Comparison of ENCODE assay signal across 27 cellular contexts in genomic region chr7:98395951-98396350, GRCh38.
"Had no signal": no experiment of that assay in that cellular context is flagged by ENCODE, and none has a peak within 500 bp of the region (broad histone marks: within the 10 kb centered on the region; RNA-seq: fewer than 3 reads in every experiment).

No MANE protein-coding gene starts in this region.

- H3K9me3 Mint-ChIP-seq: effector memory CD8-positive, alpha-beta T cell; memory B cell; mesothelial cell of epicardium; natural killer cell treated with Interleukin-12 subunit alpha and Interleukin-12 subunit beta and Interleukin-15 and Interleukin-18, amount 100 ng/mL, for 72 hours; neural crest cell; stimulated activated effector memory CD8-positive, alpha-beta T cell treated with anti-CD3 and anti-CD28 coated beads, Interleukin-12 subunit alpha, Interleukin-12 subunit beta, amount 100 ng/mL, for 72 hours; type B pancreatic cell had no signal

- H3K4me1 Mint-ChIP-seq: stimulated activated effector memory CD8-positive, alpha-beta T cell treated with anti-CD3 and anti-CD28 coated beads, Interleukin-12 subunit alpha, Interleukin-12 subunit beta, amount 100 ng/mL, for 72 hours had no signal

- H3K36me3 Mint-ChIP-seq: memory B cell; mesothelial cell of epicardium; naive B cell; natural killer cell treated with Interleukin-12 subunit alpha and Interleukin-12 subunit beta and Interleukin-15 and Interleukin-18, amount 100 ng/mL, for 72 hours; stimulated activated effector memory CD8-positive, alpha-beta T cell treated with anti-CD3 and anti-CD28 coated beads, Interleukin-12 subunit alpha, Interleukin-12 subunit beta, amount 100 ng/mL, for 72 hours; type B pancreatic cell had no signal

- H3K4me1 ChIP-seq: prostate gland had no signal

- H3K36me3 ChIP-seq: gastrocnemius medialis, neutrophil, pancreas, prostate gland, right atrium auricular region, stomach, thyroid gland had no signal

- H3K27ac Mint-ChIP-seq: effector memory CD8-positive, alpha-beta T cell; memory B cell; mesothelial cell of epicardium; natural killer cell treated with Interleukin-12 subunit alpha and Interleukin-12 subunit beta and Interleukin-15 and Interleukin-18, amount 100 ng/mL, for 72 hours; stimulated activated effector memory CD8-positive, alpha-beta T cell treated with anti-CD3 and anti-CD28 coated beads, Interleukin-12 subunit alpha, Interleukin-12 subunit beta, amount 100 ng/mL, for 72 hours; type B pancreatic cell had no signal

- H3K27me3 Mint-ChIP-seq: type B pancreatic cell had no signal

- FAIRE-seq: endometrium, kidney, pancreas had no signal

- H3K9me3 ChIP-seq: gastrocnemius medialis, mucosa of descending colon, neutrophil, pancreas, prostate gland, right atrium auricular region, stomach, thyroid gland had no signal

- DNase-seq: cortex of kidney; effector memory CD8-positive, alpha-beta T cell; foreskin fibroblast; gastrocnemius medialis; head of caudate nucleus; kidney; mucosa of descending colon; naive B cell; pancreas; stimulated activated CD4-positive, alpha-beta T cell treated with anti-CD3 and anti-CD28 coated beads, Interleukin-2, amount 100 ng/mL, for 24 hours; stimulated activated CD4-positive, alpha-beta T cell treated with anti-CD3 and anti-CD28 coated beads, Interleukin-4, amount 100 ng/mL, for 24 hours; stimulated activated naive CD4-positive, alpha-beta T cell treated with Interleukin-2 at 50 U/mL for 16 hours; stomach; thyroid gland had no signal

- ATAC-seq: effector memory CD8-positive, alpha-beta T cell; gastrocnemius medialis; left lobe of liver; mucosa of descending colon; natural killer cell treated with Interleukin-12 subunit alpha and Interleukin-12 subunit beta and Interleukin-15 and Interleukin-18, amount 100 ng/mL, for 72 hours; pancreas; sciatic nerve; stimulated activated effector memory CD8-positive, alpha-beta T cell treated with anti-CD3 and anti-CD28 coated beads, Interleukin-12 subunit alpha, Interleukin-12 subunit beta, amount 100 ng/mL, for 72 hours had no signal

- H3K4me3 Mint-ChIP-seq: effector memory CD8-positive, alpha-beta T cell; memory B cell; mesothelial cell of epicardium; natural killer cell treated with Interleukin-12 subunit alpha and Interleukin-12 subunit beta and Interleukin-15 and Interleukin-18, amount 100 ng/mL, for 72 hours; neural crest cell; stimulated activated effector memory CD8-positive, alpha-beta T cell treated with anti-CD3 and anti-CD28 coated beads, Interleukin-12 subunit alpha, Interleukin-12 subunit beta, amount 100 ng/mL, for 72 hours; type B pancreatic cell had no signal

- H3K27ac ChIP-seq: gastrocnemius medialis, neutrophil, pancreas, prostate gland, right atrium auricular region, stomach, thyroid gland had no signal

- H3K27me3 ChIP-seq: pancreas, right atrium auricular region, thyroid gland had no signal

- H3K4me3 ChIP-seq: gastrocnemius medialis, lung, mucosa of descending colon, pancreas, prostate gland, right atrium auricular region, stomach, thyroid gland had no signal
